8 cellular contexts compared by ENCODE assay signal in genomic region chr7:6160191-6160623, GRCh38. TPM values are rescaled to one million over a fixed set of nuclear protein-coding genes. Genes with fewer than 3 reads are reported as not detected.
A peak's percentile ranks its signal among the peaks of the same experiment; 100 is the strongest.
DNase-seq lines count a peak whose midpoint lies in the region; ATAC-seq and TF ChIP-seq lines count a peak whose summit lies in the region.

No MANE protein-coding gene starts in this region.

- peak; percentile 29 for ATAC-seq in body of pancreas

- H3K4me1 ChIP-seq in HUES48 (ENCODE audit: control insufficient read depth, insufficient read depth, low read length) (no peaks in the 10 kb centered on the region), body of pancreas (no peaks in the 10 kb centered on the region)

- TF ChIP-seq POLR2A in body of pancreas (IDR thresholded peaks at IDR 0.05) = no peak

- DNase-seq in Ammon's horn (ENCODE audit: low spot score) (peak; percentile 72), body of pancreas (peak in 2 of 4 donors; percentile 37 to 39), iPS-NIHi11 (ENCODE audit: low spot score) (peak; percentile 92), smooth muscle cell of the brain vasculature (ENCODE audit: low read depth, low spot score) (peak; percentile 35), OCI-M1 (lab: John Stamatoyannopoulos, UW) (no peak), RKO (ENCODE audit: low spot score) (no peak)
- DNase-seq in activated naive CD4-positive, alpha-beta T cell (lab: John Stamatoyannopoulos, UW) = no peak

- peak in 6 of 7 experiments; percentile 15 to 50 (median 26) for TF ChIP-seq CTCF in body of pancreas (IDR thresholded peaks at IDR 0.05)

- H3K27me3 ChIP-seq in HUES48 (ENCODE audit: control insufficient read depth, insufficient read depth, low read length) (no peaks in the 10 kb centered on the region), body of pancreas (no peaks in the 10 kb centered on the region)

- H3K36me3 ChIP-seq in HUES48 (ENCODE audit: control insufficient read depth, insufficient read depth, low read length) (peaks cover 78% of the 10 kb centered on the region), body of pancreas (replicated peaks in 1 of 2; ENCODE audit: insufficient read depth in 1 of 2, low read depth in 2 of 2) (peaks cover 0 to 10% of the 10 kb centered on the region in 2 donors)

- peak overlapping the region; percentile 14 for H3K27ac ChIP-seq in HUES48 (ENCODE audit: low read depth, low read length)
- H3K27ac ChIP-seq in body of pancreas = no peak overlapping the region

- WGBS in body of pancreas, 2 donors = 85 to 91% methylated on average over 15 of the region's 15 CpGs

- H3K4me3 ChIP-seq in HUES48 (ENCODE audit: low read depth, low read length) = no peak overlapping the region
- H3K4me3 ChIP-seq in body of pancreas = no peak overlapping the region

- H3K9ac ChIP-seq in HUES48 (ENCODE audit: low read depth, low read length) = no peak overlapping the region

- intact Hi-C loops in body of pancreas (cut with DNase I) = no loop called here

- H3K9me3 ChIP-seq in HUES48 (ENCODE audit: control insufficient read depth, insufficient read depth, low read length) = no peaks in the 10 kb centered on the region
- no peaks in the 10 kb centered on the region for H3K9me3 ChIP-seq in body of pancreas

RNA-seq across cellular contexts. Expression of gene USP42, which starts 55.5 kb away (rescaled TPM):
- 1 to 10 TPM; 7.8 to 9.9 TPM for total RNA-seq in body of pancreas

Comparison
In these comparisons a context has a peak if more than half of its experiments do, and no peak if none do; other contexts are left out.
1. DNase-seq: peak in Ammon's horn (single experiment), iPS-NIHi11 (single experiment) and smooth muscle cell of the brain vasculature (single experiment); none in activated naive CD4-positive, alpha-beta T cell (0 of 4), OCI-M1 (single experiment) and RKO (single experiment).